In the genomic region with DNA sequence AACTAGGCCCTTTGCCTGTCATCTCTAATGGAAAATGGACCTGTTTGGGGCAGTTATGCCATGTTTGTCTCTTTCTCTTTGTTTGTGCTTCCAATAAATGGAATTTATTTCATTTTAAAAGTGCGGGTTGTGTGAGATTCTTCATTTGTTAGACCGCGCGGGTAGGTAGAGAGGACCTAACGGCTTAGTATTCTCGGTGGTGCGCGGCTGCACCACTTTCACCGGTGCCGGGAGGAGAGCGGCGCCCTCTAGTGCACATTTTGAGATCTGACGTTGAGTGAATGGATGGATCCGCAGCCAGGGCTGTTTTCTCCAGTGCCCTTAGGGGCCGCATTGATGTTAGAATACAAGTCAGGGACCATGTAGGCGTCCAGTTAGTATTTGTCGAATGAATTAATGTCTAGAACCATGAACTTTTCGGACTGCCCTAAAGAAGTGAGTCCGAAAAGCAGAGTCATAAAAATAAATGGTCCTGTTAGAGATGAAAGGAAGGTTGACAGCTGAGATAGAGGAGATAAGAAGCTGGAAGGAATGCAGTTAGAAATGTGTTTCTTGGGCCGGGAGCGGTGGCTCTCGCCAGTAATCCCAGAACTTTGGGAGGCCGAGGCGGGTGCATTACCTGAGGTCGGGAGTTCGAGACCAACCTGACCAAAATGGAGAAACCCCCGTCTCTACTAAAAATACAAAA, we compare ENCODE assay signal across 8 cellular contexts. TPM values are rescaled to one million over a fixed set of nuclear protein-coding genes. Genes with fewer than 3 reads are reported as not detected.
DNase-seq lines count a peak whose midpoint lies in the region; ATAC-seq and TF ChIP-seq lines count a peak whose summit lies in the region.

No MANE protein-coding gene starts in this region.

- TF ChIP-seq CTCF in colonic mucosa (IDR thresholded peaks at IDR 0.05) (peak; percentile 79), lung (IDR thresholded peaks at IDR 0.05; ENCODE audit: control extremely low read depth, extremely low read depth) (peak; percentile 95)

- peak overlapping the region in 5 of 7 donors; percentile 1 to 69 (median 10) for H3K27ac Mint-ChIP-seq in CD4-positive, alpha-beta memory T cell
- H3K27ac Mint-ChIP-seq in activated CD4-positive, alpha-beta T cell treated with anti-CD3 and anti-CD28 coated beads, Interleukin-2, amount 10 ng/mL, durations not matched to agents 24 days and 14 days, result no peak overlapping the region

- H3K4me3 Mint-ChIP-seq in CD4-positive, alpha-beta memory T cell, result peak overlapping the region; percentile 9 to 71 (median 54)
- peak overlapping the region; percentile 39 for H3K4me3 Mint-ChIP-seq in activated CD4-positive, alpha-beta T cell treated with anti-CD3 and anti-CD28 coated beads, Interleukin-2, amount 10 ng/mL, durations not matched to agents 24 days and 14 days

- intact Hi-C loops in CD4-positive, alpha-beta memory T cell (cut with micrococcal nuclease), result loop anchor here (1.0 to 2.0 kb wide), 5 partner anchors 15 to 336 kb away; partner anchors contain the start of gene ZNF775
- intact Hi-C loops in activated CD4-positive, alpha-beta T cell treated with anti-CD3 and anti-CD28 coated beads, Interleukin-2, amount 10 ng/mL, durations not matched to agents 24 days and 14 days (cut with micrococcal nuclease), result loop anchor here (1.0 to 5.0 kb wide), 4 partner anchors 16 to 134 kb away; partner anchors contain the start of gene ZNF775
- intact Hi-C loops in colonic mucosa (cut with DNase I), result no loop called here

- no peaks in the 10 kb centered on the region for H3K36me3 Mint-ChIP-seq in CD4-positive, alpha-beta memory T cell
- no peaks in the 10 kb centered on the region for H3K36me3 Mint-ChIP-seq in activated CD4-positive, alpha-beta T cell treated with anti-CD3 and anti-CD28 coated beads, Interleukin-2, amount 10 ng/mL, durations not matched to agents 24 days and 14 days (ENCODE audit: low read depth)

- DNase-seq in CD4-positive, alpha-beta memory T cell, result peak; percentile 77 to 84 (median 81)
- DNase-seq in NCI-H748 (lab: John Stamatoyannopoulos, UW; ENCODE audit: unreplicated experiment) (peak; percentile 76), colonic mucosa (peak; percentile 91), lung (ENCODE audit: low spot score) (peak; percentile 84)
- peak; percentile 96 for DNase-seq in activated CD4-positive, alpha-beta T cell treated with anti-CD3 and anti-CD28 coated beads, Interleukin-2, amount 10 ng/mL, durations not matched to agents 24 days and 14 days
- peak; percentile 47 for DNase-seq in stimulated activated CD8-positive, alpha-beta memory T cell treated with anti-CD3 and anti-CD28 coated beads, Interleukin-12 subunit alpha, Interleukin-12 subunit beta, amount 100 ng/mL, for 24 hours (ENCODE audit: extremely low read depth)

- H3K4me3 ChIP-seq in CD4-positive, alpha-beta memory T cell (ENCODE audit: low read length in 2 of 2), result no peak overlapping the region
- no peak overlapping the region for H3K4me3 ChIP-seq in colonic mucosa
- H3K4me3 ChIP-seq in lung, result no peak overlapping the region

- peaks cover 5 to 8% (median 6%) of the 10 kb centered on the region in 4 donors for H3K4me1 Mint-ChIP-seq in CD4-positive, alpha-beta memory T cell
- peaks cover 5% of the 10 kb centered on the region for H3K4me1 Mint-ChIP-seq in activated CD4-positive, alpha-beta T cell treated with anti-CD3 and anti-CD28 coated beads, Interleukin-2, amount 10 ng/mL, durations not matched to agents 24 days and 14 days

- no peaks in the 10 kb centered on the region for H3K9me3 ChIP-seq in CD4-positive, alpha-beta memory T cell (ENCODE audit: control insufficient read depth in 1 of 2, low read length in 2 of 2)
- no peaks in the 10 kb centered on the region for H3K9me3 ChIP-seq in colonic mucosa
- H3K9me3 ChIP-seq in lung (ENCODE audit: control insufficient read depth in 2 of 2, insufficient read depth in 1 of 2, low read length in 1 of 2), result no peaks in the 10 kb centered on the region

- ATAC-seq in GM19452 (IDR thresholded peaks at IDR 0.05; ENCODE audit: unreplicated experiment) (peak; percentile 98), HG03520 (IDR thresholded peaks at IDR 0.05; ENCODE audit: unreplicated experiment) (peak; percentile 98), lung (ENCODE audit: insufficient read depth, low FRiP score) (peak; percentile 95)

- POLR2A ChIA-PET in CD4-positive, alpha-beta memory T cell (lab: Charles Lee; ENCODE audit: partially characterized antibody), result interaction anchor here (1.4 kb wide), 1 partner anchor 14 kb away, joined by 3 read pairs; no protein-coding TSS in a partner anchor

- no peaks in the 10 kb centered on the region for H3K27me3 Mint-ChIP-seq in CD4-positive, alpha-beta memory T cell
- H3K27me3 Mint-ChIP-seq in activated CD4-positive, alpha-beta T cell treated with anti-CD3 and anti-CD28 coated beads, Interleukin-2, amount 10 ng/mL, durations not matched to agents 24 days and 14 days, result peaks cover 2% of the 10 kb centered on the region

- H3K27ac ChIP-seq in CD4-positive, alpha-beta memory T cell (ENCODE audit: low read depth, low read length), result no peak overlapping the region
- H3K27ac ChIP-seq in colonic mucosa (no peak overlapping the region), lung (ENCODE audit: low read depth in 1 of 2, low read length in 1 of 2) (no peak overlapping the region)

- WGBS in lung, 2 donors, result 20 to 25% methylated on average over 27 of the region's 27 CpGs

- H3K9me3 Mint-ChIP-seq in CD4-positive, alpha-beta memory T cell, result no peaks in the 10 kb centered on the region
- H3K9me3 Mint-ChIP-seq in activated CD4-positive, alpha-beta T cell treated with anti-CD3 and anti-CD28 coated beads, Interleukin-2, amount 10 ng/mL, durations not matched to agents 24 days and 14 days, result no peaks in the 10 kb centered on the region

- no peaks in the 10 kb centered on the region for H3K36me3 ChIP-seq in CD4-positive, alpha-beta memory T cell (ENCODE audit: insufficient read depth, low read length)
- H3K36me3 ChIP-seq in colonic mucosa, result no peaks in the 10 kb centered on the region
- no peaks in the 10 kb centered on the region for H3K36me3 ChIP-seq in lung (ENCODE audit: control insufficient read depth in 2 of 2, insufficient read depth in 2 of 2, low read length in 2 of 2)

- H3K9ac ChIP-seq in colonic mucosa (ENCODE audit: low read depth in 2 of 2, low read length in 2 of 2), result no peak overlapping the region

- no peaks in the 10 kb centered on the region for H3K27me3 ChIP-seq in CD4-positive, alpha-beta memory T cell (ENCODE audit: insufficient read depth, low read length)
- H3K27me3 ChIP-seq in colonic mucosa (no peaks in the 10 kb centered on the region), lung (ENCODE audit: control insufficient read depth, insufficient read depth) (no peaks in the 10 kb centered on the region)

- peaks cover 10% of the 10 kb centered on the region for H3K4me1 ChIP-seq in CD4-positive, alpha-beta memory T cell (ENCODE audit: insufficient read depth, low read length)
- H3K4me1 ChIP-seq in colonic mucosa, result no peaks in the 10 kb centered on the region
- H3K4me1 ChIP-seq in lung (ENCODE audit: control insufficient read depth in 2 of 2, insufficient read depth in 2 of 2, low read length in 2 of 2), result no peaks in the 10 kb centered on the region

- CTCF ChIA-PET in CD4-positive, alpha-beta memory T cell (lab: Charles Lee; ENCODE audit: partially characterized antibody), result interaction anchor here (1.0 to 2.6 kb wide), 9 partner anchors 8 to 418 kb away, joined by 3 to 28 read pairs (median 3); no protein-coding TSS in a partner anchor

RNA-seq across cellular contexts. Expression of gene GIMAP8, which starts 29.3 kb away (rescaled TPM):
- total RNA-seq in CD4-positive, alpha-beta memory T cell, result 10 to 100 TPM; 59.0 to 62.5 TPM
- 10 to 100 TPM in 1 of 2 donors, 1 to 10 TPM in 1; 9.8 to 39.9 TPM for polyA plus RNA-seq in CD4-positive, alpha-beta memory T cell
- 7.9 and 8.5 TPM in 2 replicates for total RNA-seq in activated CD4-positive, alpha-beta T cell treated with anti-CD3 and anti-CD28 coated beads, Interleukin-2, amount 10 ng/mL, durations not matched to agents 24 days and 14 days
- total RNA-seq in colonic mucosa (1 to 10 TPM; 3.4 to 4.5 TPM), lung (10 to 100 TPM; 20.9 to 25.0 TPM)
- 10 to 100 TPM; 14.4 to 23.0 TPM for polyA plus RNA-seq in lung

RNA-seq across cellular contexts. Expression of gene ZNF775, which starts 42.0 kb away (rescaled TPM):
- total RNA-seq in CD4-positive, alpha-beta memory T cell, result 1 to 10 TPM; 4.3 to 5.5 TPM
- 1 to 10 TPM in 1 of 2 donors, under 1 TPM in 1; 0.67 to 7.6 TPM for polyA plus RNA-seq in CD4-positive, alpha-beta memory T cell
- 4.2 and 5.5 TPM in 2 replicates for total RNA-seq in activated CD4-positive, alpha-beta T cell treated with anti-CD3 and anti-CD28 coated beads, Interleukin-2, amount 10 ng/mL, durations not matched to agents 24 days and 14 days
- 10 to 100 TPM; 11.0 to 11.3 TPM for total RNA-seq in colonic mucosa
- 1 to 10 TPM; 4.4 to 5.4 TPM for total RNA-seq in lung
- 1 to 10 TPM; 1.4 to 3.2 TPM for polyA plus RNA-seq in lung

RNA-seq across cellular contexts. Expression of gene REPIN1, which starts 52.5 kb away (rescaled TPM):
- 10 to 100 TPM; 72.0 to 78.5 TPM for total RNA-seq in CD4-positive, alpha-beta memory T cell
- polyA plus RNA-seq in CD4-positive, alpha-beta memory T cell, result 10 to 100 TPM; 29.4 to 62.1 TPM
- total RNA-seq in activated CD4-positive, alpha-beta T cell treated with anti-CD3 and anti-CD28 coated beads, Interleukin-2, amount 10 ng/mL, durations not matched to agents 24 days and 14 days, result 73.6 and 79.7 TPM in 2 replicates
- 100 to 1,000 TPM; 189 to 304 TPM for total RNA-seq in colonic mucosa
- 100 to 1,000 TPM in 1 of 2 donors, 10 to 100 TPM in 1; 50.3 to 135 TPM for total RNA-seq in lung
- 10 to 100 TPM; 38.4 to 73.8 TPM for polyA plus RNA-seq in lung
